In the genomic region with DNA sequence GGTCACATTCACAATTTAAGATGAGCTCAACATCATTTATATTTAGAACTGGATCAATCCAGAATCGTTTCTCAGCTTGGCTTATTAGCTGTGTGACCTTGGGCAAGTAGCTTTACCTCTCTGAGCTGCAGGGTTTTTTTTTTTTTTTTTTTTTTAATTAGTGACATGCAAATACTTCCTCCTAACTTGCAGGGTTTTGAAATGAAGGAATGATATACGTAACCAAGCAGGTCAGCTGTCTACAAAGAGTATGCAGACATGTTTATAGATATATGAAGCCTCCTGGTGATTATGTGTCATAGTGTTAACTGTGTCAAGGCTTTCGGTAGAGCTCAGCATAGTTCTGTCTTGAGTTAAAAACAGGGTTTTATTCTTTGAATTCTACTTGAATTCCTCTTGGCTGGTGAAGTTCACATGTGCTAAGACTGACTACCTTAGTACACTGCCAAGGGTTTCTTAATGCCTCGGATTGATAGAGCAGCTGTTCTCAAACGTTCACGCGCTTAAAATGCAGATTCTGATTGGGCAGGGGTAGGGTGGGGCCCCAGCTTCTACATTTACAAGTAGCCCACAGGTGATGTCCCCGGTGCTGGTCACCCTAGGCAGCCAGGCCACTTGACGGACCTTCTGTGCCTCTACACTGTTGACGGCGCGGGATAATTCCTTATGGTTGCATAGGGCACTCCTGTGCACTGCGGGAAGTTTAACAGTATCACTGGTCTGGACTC, we compare ENCODE assay signal across 8 cellular contexts. TPM values are rescaled to one million over a fixed set of nuclear protein-coding genes. Genes with fewer than 3 reads are reported as not detected.
DNase-seq lines count a peak whose midpoint lies in the region; ATAC-seq, FAIRE-seq and TF ChIP-seq lines count a peak whose summit lies in the region.

No MANE protein-coding gene starts in this region.

- H2BK5ac ChIP-seq in neuronal stem cell (ENCODE audit: low read length): no peak overlapping the region

- WGBS in A549 (ENCODE audit: missing lambda C conversion rate): 8% methylated on average over 11 of the region's 13 CpGs
- WGBS in esophagus, 2 donors: 14 to 21% methylated on average over 13 of the region's 13 CpGs
- WGBS in neuronal stem cell (ENCODE audit: extremely low coverage in 2 of 2, insufficient read length in 2 of 2, insufficient replicate concordance in 1 of 2), 2 donors: no CpG with 5 or more reads among the region's 13 CpGs

- CTCF ChIA-PET in A549 (lab: Yijun Ruan, JAX): interaction anchor here (0.7 to 2.9 kb wide), 2 partner anchors 14 to 224 kb away, joined by 3 to 14 read pairs; no protein-coding TSS in a partner anchor

- TF ChIP-seq RAD21 in A549 (conservative IDR thresholded peaks at IDR 0.05 in 1 of 2, IDR thresholded peaks at IDR 0.05 in 1 of 2): no peak

- H3K27ac ChIP-seq in A549 (peak overlapping the region; percentile 95 to 99), RWPE2 (ENCODE audit: poor library complexity, severe bottlenecking) (peak overlapping the region; percentile 64), esophagus (ENCODE audit: low read depth in 2 of 2, low read length in 1 of 2) (peak overlapping the region; percentile 63 to 91), neuronal stem cell (replicated peaks; ENCODE audit: low read length) (no peak overlapping the region)

- no peak overlapping the region for H2BK120ac ChIP-seq in neuronal stem cell (ENCODE audit: low read depth, low read length)

- no peak for TF ChIP-seq EP300 in A549 (IDR thresholded peaks at IDR 0.05)

- H2AK5ac ChIP-seq in neuronal stem cell (ENCODE audit: low read depth, low read length): no peak overlapping the region

- peaks cover 40% of the 10 kb centered on the region for H3K4me1 ChIP-seq in A549
- H3K4me1 ChIP-seq in RWPE2 (ENCODE audit: insufficient read depth, poor library complexity, severe bottlenecking): peaks cover 4% of the 10 kb centered on the region
- no peaks in the 10 kb centered on the region for H3K4me1 ChIP-seq in esophagus (ENCODE audit: control insufficient read depth in 2 of 2, insufficient read depth in 2 of 2, low read length in 1 of 2)
- H3K4me1 ChIP-seq in neuronal stem cell (ENCODE audit: control insufficient read depth in 2 of 2, insufficient read depth in 1 of 2, low read depth in 1 of 2, low read length in 2 of 2): no peaks in the 10 kb centered on the region

- no peak overlapping the region for H3K4ac ChIP-seq in neuronal stem cell (ENCODE audit: low read length)

- ATAC-seq in A549 (peak in 1 of 2 experiments; percentile 51; a peak in 5 of 6 replicates), GM18508 (IDR thresholded peaks at IDR 0.05; ENCODE audit: insufficient read depth, unreplicated experiment) (peak; percentile 13), HG02973 (IDR thresholded peaks at IDR 0.05; ENCODE audit: unreplicated experiment) (peak; percentile 10), RWPE2 (ENCODE audit: low read depth) (peak; percentile 32; the same call in 1 of the 3 replicates)

- H3K9me3 ChIP-seq in A549 (no peaks in the 10 kb centered on the region), RWPE2 (ENCODE audit: severe bottlenecking) (no peaks in the 10 kb centered on the region), esophagus (ENCODE audit: control insufficient read depth in 2 of 2, insufficient read depth in 1 of 2, low read depth in 1 of 2, low read length in 1 of 2) (no peaks in the 10 kb centered on the region), neuronal stem cell (replicated peaks in 1 of 2; ENCODE audit: control insufficient read depth in 2 of 2, insufficient read depth in 1 of 2, low read depth in 1 of 2, low read length in 2 of 2) (no peaks in the 10 kb centered on the region)

- peak overlapping the region; percentile 78 for H3K4me3 ChIP-seq in A549
- peak overlapping the region; percentile 90 for H3K4me3 ChIP-seq in RWPE2 (ENCODE audit: severe bottlenecking)
- peak overlapping the region; percentile 80 to 89 for H3K4me3 ChIP-seq in esophagus (ENCODE audit: low read depth in 1 of 2, low read length in 2 of 2)
- peak overlapping the region; percentile 75 to 96 for H3K4me3 ChIP-seq in neuronal stem cell (ENCODE audit: low read length in 2 of 2)

- H3K27me3 ChIP-seq in RWPE2 (ENCODE audit: insufficient read depth, poor library complexity, severe bottlenecking) (no peaks in the 10 kb centered on the region), esophagus (ENCODE audit: control insufficient read depth in 1 of 2, insufficient read depth in 2 of 2, low read length in 2 of 2) (no peaks in the 10 kb centered on the region), neuronal stem cell (ENCODE audit: control insufficient read depth in 3 of 3, insufficient read depth in 3 of 3, low read depth in 1 of 3, low read length in 3 of 3) (no peaks in the 10 kb centered on the region)

- peak overlapping the region; percentile 91 for H3K4me2 ChIP-seq in A549
- peak overlapping the region; percentile 57 for H3K4me2 ChIP-seq in neuronal stem cell (ENCODE audit: insufficient read depth, low read length, poor library complexity, severe bottlenecking)

- POLR2A ChIA-PET in A549 (lab: Yijun Ruan, JAX): interaction anchor here (0.6 kb wide), 1 partner anchor 20 kb away, joined by 3 read pairs; no protein-coding TSS in a partner anchor

- H4K8ac ChIP-seq in neuronal stem cell (ENCODE audit: low read depth, low read length): no peak overlapping the region

- no peak overlapping the region for H3K18ac ChIP-seq in neuronal stem cell (ENCODE audit: low read length)

- TF ChIP-seq POLR2A in A549 (IDR thresholded peaks at IDR 0.05; ENCODE audit: low read length): no peak

- no peak overlapping the region for H2BK15ac ChIP-seq in neuronal stem cell (ENCODE audit: low read length)

- no peak overlapping the region for H2BK12ac ChIP-seq in neuronal stem cell (ENCODE audit: low read length)

- no peak overlapping the region for H4K91ac ChIP-seq in neuronal stem cell (ENCODE audit: low read depth, low read length, poor library complexity)

- peak in 1 of 2 experiments; percentile 35 for DNase-seq in A549 (ENCODE audit: low read depth in 1 of 2, low spot score in 1 of 2)
- no peak for DNase-seq in RWPE2 (ENCODE audit: low spot score)
- no peak for DNase-seq in neuronal stem cell (ENCODE audit: low spot score)
- no peak for DNase-seq in effector CD8-positive, alpha-beta T cell (lab: John Stamatoyannopoulos, UW)
- no peak for DNase-seq in COR-L47 (lab: John Stamatoyannopoulos, UW)

- no peak overlapping the region for H3K14ac ChIP-seq in neuronal stem cell (ENCODE audit: low read length)

- no peaks in the 10 kb centered on the region for H3K36me3 ChIP-seq in RWPE2 (ENCODE audit: low read depth)
- no peaks in the 10 kb centered on the region for H3K36me3 ChIP-seq in esophagus (ENCODE audit: control insufficient read depth in 2 of 2, insufficient read depth in 2 of 2, low read length in 1 of 2)
- no peaks in the 10 kb centered on the region for H3K36me3 ChIP-seq in neuronal stem cell (replicated peaks in 1 of 2; ENCODE audit: control insufficient read depth in 2 of 2, insufficient read depth in 2 of 2, low read length in 2 of 2)

- peak; percentile 39 for FAIRE-seq in A549 (lab: Jason Lieb, UNC)

- H2AFZ ChIP-seq in neuronal stem cell (ENCODE audit: low read length): peak overlapping the region; percentile 96

- no peak for TF ChIP-seq CTCF in A549 (IDR thresholded peaks at IDR 0.05)
- no peak for TF ChIP-seq CTCF in RWPE2 (IDR thresholded peaks at IDR 0.05; ENCODE audit: poor library complexity, severe bottlenecking)

- H3K79me1 ChIP-seq in neuronal stem cell (ENCODE audit: low read depth, low read length): peaks cover 6% of the 10 kb centered on the region

- no peak overlapping the region for H3K23ac ChIP-seq in neuronal stem cell (ENCODE audit: low read depth, low read length, poor library complexity)

- peak overlapping the region; percentile 70 for H3K9ac ChIP-seq in neuronal stem cell (ENCODE audit: low read depth, low read length, poor library complexity)

TF ChIP-seq in A549, 52 proteins besides CTCF, POLR2A, EP300 and RAD21:
- peak; percentile 85 for TF ChIP-seq KDM1A (IDR thresholded peaks at IDR 0.05; ENCODE audit: low read depth)
- TF ChIP-seq ZFP36 (IDR thresholded peaks at IDR 0.05; ENCODE audit: borderline replicate concordance, partially characterized antibody): peak; percentile 65
- no peak for TF ChIP-seq CHD4 (IDR thresholded peaks at IDR 0.05; ENCODE audit: borderline replicate concordance)

RNA-seq across cellular contexts. Expression of gene STS, which starts 0.6 kb away (rescaled TPM):
- polyA plus RNA-seq in A549 (2011; rRNA removed): 2.4 and 3.1 TPM in 2 replicates
- polyA plus RNA-seq in A549 (2012; cell fraction: cytosol; rRNA removed): 0.46 and 0.57 TPM in 2 replicates
- polyA plus RNA-seq in A549 (2012; cell fraction: nucleus; rRNA removed): 0.31 TPM in 2 replicates
- polyA plus RNA-seq in A549 (2017; fragmentation: RNase III; extraction: RNeasy Plus Mini Kit Qiagen cat#74134 plus additional on column Dnase treatment): 1.9 to 2.3 TPM (median 2.1 TPM) in 3 replicates
- 4.3 and 5.9 TPM in 2 replicates for polyA minus RNA-seq in A549 (2011; rRNA and poly(A)+ RNA removed)
- polyA plus RNA-seq in esophagus: 1 to 10 TPM in 1 of 2 donors, under 1 TPM in 1; 0.94 to 1.4 TPM
- 0.43 TPM for polyA plus RNA-seq in neuronal stem cell (2013, experiment 1 of 2)
- polyA plus RNA-seq in neuronal stem cell (2013, experiment 2 of 2): 0.46 TPM

RNA-seq across cellular contexts. Expression of gene PUDP, which starts 1.1 kb away (rescaled TPM):
- polyA plus RNA-seq in A549 (2011; rRNA removed): 49.2 and 50.7 TPM in 2 replicates
- 29.1 and 29.8 TPM in 2 replicates for polyA plus RNA-seq in A549 (2012; cell fraction: cytosol; rRNA removed)
- 15.6 and 16.2 TPM in 2 replicates for polyA plus RNA-seq in A549 (2012; cell fraction: nucleus; rRNA removed)
- polyA plus RNA-seq in A549 (2017; fragmentation: RNase III; extraction: RNeasy Plus Mini Kit Qiagen cat#74134 plus additional on column Dnase treatment): 25.5 to 27.0 TPM (median 26.2 TPM) in 3 replicates
- 32.0 and 38.6 TPM in 2 replicates for polyA minus RNA-seq in A549 (2011; rRNA and poly(A)+ RNA removed)
- 1 to 10 TPM; 3.2 to 8.8 TPM for polyA plus RNA-seq in esophagus
- 27.8 TPM for polyA plus RNA-seq in neuronal stem cell (2013, experiment 1 of 2)
- 26.9 TPM for polyA plus RNA-seq in neuronal stem cell (2013, experiment 2 of 2)
